ENCODE assay signal across 30 cellular contexts in genomic region chr3:140148824-140149390, GRCh38.
"Had no signal": no experiment of that assay in that cellular context is flagged by ENCODE, and none has a peak within 500 bp of the region (broad histone marks: within the 10 kb centered on the region; RNA-seq: fewer than 3 reads in every experiment).

No MANE protein-coding gene starts in this region.

- H3K36me3 Mint-ChIP-seq: immature natural killer cell; mesothelial cell of epicardium; naive B cell; natural killer cell treated with Interleukin-12 subunit alpha and Interleukin-12 subunit beta and Interleukin-15 and Interleukin-18, amount 100 ng/mL, for 72 hours; neural progenitor cell had no signal

- H3K27me3 ChIP-seq: colonic mucosa, esophagus squamous epithelium, neural progenitor cell, right atrium auricular region, suprapubic skin had no signal

- H3K36me3 ChIP-seq: colonic mucosa, esophagus squamous epithelium, neural progenitor cell, prostate gland, right atrium auricular region, suprapubic skin had no signal

- H3K9me3 ChIP-seq: colonic mucosa, esophagus squamous epithelium, mucosa of descending colon, prostate gland, right atrium auricular region, suprapubic skin had no signal

- ATAC-seq: left colon; left ventricle myocardium superior; mucosa of descending colon; natural killer cell treated with Interleukin-12 subunit alpha and Interleukin-12 subunit beta and Interleukin-15 and Interleukin-18, amount 100 ng/mL, for 72 hours; sciatic nerve; stimulated activated naive CD8-positive, alpha-beta T cell treated with anti-CD3 and anti-CD28 coated beads, Interleukin-15, amount 100 ng/mL, for 72 hours had no signal

- H3K4me1 Mint-ChIP-seq: immature natural killer cell; mesothelial cell of epicardium; naive B cell; stimulated activated naive CD8-positive, alpha-beta T cell treated with anti-CD3 and anti-CD28 coated beads, Interleukin-15, amount 100 ng/mL, for 72 hours had no signal

- H3K4me3 ChIP-seq: colonic mucosa, esophagus squamous epithelium, mucosa of descending colon, neural progenitor cell, prostate gland, right atrium auricular region, smooth muscle cell, suprapubic skin had no signal

- H3K4me1 ChIP-seq: colonic mucosa, esophagus squamous epithelium, neural progenitor cell, parathyroid adenoma, prostate gland, right atrium auricular region, suprapubic skin had no signal

- H3K4me3 Mint-ChIP-seq: dendritic cell treated with granulocyte-macrophage colony-stimulating factor and Interleukin-4, amounts not matched to agents 40 ng/mL and 50 ng/mL, for 4 days; immature natural killer cell; mesothelial cell of epicardium; naive B cell; natural killer cell treated with Interleukin-12 subunit alpha and Interleukin-12 subunit beta and Interleukin-15 and Interleukin-18, amount 100 ng/mL, for 72 hours; neural progenitor cell; stimulated activated naive CD8-positive, alpha-beta T cell treated with anti-CD3 and anti-CD28 coated beads, Interleukin-15, amount 100 ng/mL, for 72 hours had no signal

- H3K27me3 Mint-ChIP-seq: dendritic cell treated with granulocyte-macrophage colony-stimulating factor and Interleukin-4, amounts not matched to agents 40 ng/mL and 50 ng/mL, for 4 days; naive B cell had no signal

- H3K27ac ChIP-seq: colonic mucosa, esophagus squamous epithelium, neural progenitor cell, parathyroid adenoma, prostate gland, right atrium auricular region, suprapubic skin had no signal

- DNase-seq: colonic mucosa; effector memory CD4-positive, alpha-beta T cell; esophagus squamous epithelium; foreskin melanocyte; hypothalamus; immature natural killer cell; islet precursor cell; kidney glomerular epithelial cell; left colon; left ventricle myocardium superior; mesenchymal stem cell; mucosa of descending colon; naive B cell; stimulated activated CD4-positive, alpha-beta T cell treated with anti-CD3 and anti-CD28 coated beads, Interleukin-12 subunit alpha, Interleukin-12 subunit beta, amount 100 ng/mL, for 4 hours; stimulated activated CD4-positive, alpha-beta T cell treated with anti-CD3 and anti-CD28 coated beads, Interleukin-1b, Interleukin-23, amount 100 ng/mL, for 48 hours; stimulated activated CD4-positive, alpha-beta T cell treated with anti-CD3 and anti-CD28 coated beads, Interleukin-4, amount 100 ng/mL, for 1 hour; stimulated activated CD8-positive, alpha-beta memory T cell treated with anti-CD3 and anti-CD28 coated beads, Interleukin-4, amount 100 ng/mL, for 48 hours; stimulated activated naive CD4-positive, alpha-beta T cell; stimulated activated naive CD8-positive, alpha-beta T cell treated with anti-CD3 and anti-CD28 coated beads, Interleukin-15, amount 100 ng/mL, for 72 hours; trophoblast cell had no signal

- H3K9me3 Mint-ChIP-seq: dendritic cell treated with granulocyte-macrophage colony-stimulating factor and Interleukin-4, amounts not matched to agents 40 ng/mL and 50 ng/mL, for 4 days; immature natural killer cell; mesothelial cell of epicardium; natural killer cell treated with Interleukin-12 subunit alpha and Interleukin-12 subunit beta and Interleukin-15 and Interleukin-18, amount 100 ng/mL, for 72 hours; neural progenitor cell; stimulated activated naive CD8-positive, alpha-beta T cell treated with anti-CD3 and anti-CD28 coated beads, Interleukin-15, amount 100 ng/mL, for 72 hours had no signal

- H3K27ac Mint-ChIP-seq: dendritic cell treated with granulocyte-macrophage colony-stimulating factor and Interleukin-4, amounts not matched to agents 40 ng/mL and 50 ng/mL, for 4 days; immature natural killer cell; mesothelial cell of epicardium; naive B cell; natural killer cell treated with Interleukin-12 subunit alpha and Interleukin-12 subunit beta and Interleukin-15 and Interleukin-18, amount 100 ng/mL, for 72 hours; neural progenitor cell; stimulated activated naive CD8-positive, alpha-beta T cell treated with anti-CD3 and anti-CD28 coated beads, Interleukin-15, amount 100 ng/mL, for 72 hours had no signal
